In the genomic region with DNA sequence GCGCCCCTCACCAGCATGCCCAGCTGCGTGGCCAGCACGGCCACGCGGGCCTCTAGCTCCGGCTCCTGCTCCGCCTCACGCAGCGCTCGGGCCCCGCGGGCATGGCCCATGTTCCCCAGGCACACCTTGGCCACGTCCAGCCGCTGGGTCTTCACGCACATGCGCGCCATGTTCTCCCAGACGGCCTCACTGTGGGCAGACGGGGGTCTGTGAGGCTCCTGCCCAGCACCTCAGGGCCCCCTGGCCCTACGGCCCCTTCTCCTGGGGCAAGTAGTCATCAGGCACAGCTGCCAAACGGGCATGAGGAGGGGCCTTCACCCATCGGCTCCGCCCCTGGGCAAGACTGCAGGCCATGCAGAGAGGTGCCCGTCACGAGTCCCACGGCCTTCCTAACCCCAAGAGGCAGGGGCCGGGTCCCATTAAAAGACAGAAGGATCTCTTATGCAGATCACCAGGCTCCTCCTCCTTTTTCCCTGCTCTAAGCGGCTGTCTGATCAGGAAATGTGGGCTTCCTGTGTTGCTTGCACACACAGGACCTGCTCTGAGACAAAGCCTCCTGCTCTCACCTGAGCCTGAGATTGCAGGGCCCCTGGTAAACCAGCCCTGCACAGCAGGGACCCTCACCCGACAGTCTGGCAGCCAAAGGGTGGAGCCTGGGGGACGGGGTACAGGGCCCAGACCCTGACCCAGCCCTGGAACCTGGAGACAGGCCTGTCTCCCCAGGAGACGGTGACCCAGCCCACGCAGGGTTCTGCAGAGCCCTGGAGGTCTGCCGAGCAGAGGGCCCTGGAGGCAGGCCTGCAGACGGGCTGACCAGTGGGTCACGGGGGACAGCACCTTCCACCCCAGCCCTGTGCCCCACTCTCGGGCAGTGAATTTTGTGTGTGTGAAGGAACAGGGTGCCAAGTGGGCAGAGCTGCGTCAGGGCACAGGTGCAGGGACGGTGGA, we compare ENCODE assay signal across 18 cellular contexts. TPM values are rescaled to one million over a fixed set of nuclear protein-coding genes. Genes with fewer than 3 reads are reported as not detected.
A peak's percentile ranks its signal among the peaks of the same experiment; 100 is the strongest.
DNase-seq lines count a peak whose midpoint lies in the region; ATAC-seq, FAIRE-seq and TF ChIP-seq lines count a peak whose summit lies in the region.
"Had no signal": no experiment of that assay in that cellular context is flagged by ENCODE, and none has a peak within 500 bp of the region (broad histone marks: within the 10 kb centered on the region; RNA-seq: fewer than 3 reads in every experiment).

No MANE protein-coding gene starts in this region.

- peak overlapping the region; percentile 24 for H2BK5ac ChIP-seq in neuronal stem cell (ENCODE audit: low read length)

- no peak overlapping the region for H4K8ac ChIP-seq in neuronal stem cell (ENCODE audit: low read depth, low read length)

- H4K91ac ChIP-seq in neuronal stem cell (ENCODE audit: low read depth, low read length, poor library complexity) = no peak overlapping the region

- WGBS in neuronal stem cell (ENCODE audit: extremely low coverage in 2 of 2, insufficient read length in 2 of 2, insufficient replicate concordance in 1 of 2), 2 donors = no CpG with 5 or more reads among the region's 38 CpGs

- H3K27ac ChIP-seq in neuronal stem cell (replicated peaks; ENCODE audit: low read length) = no peak overlapping the region
- H3K27ac ChIP-seq: sigmoid colon had no signal

- no peak overlapping the region for H3K4me2 ChIP-seq in neuronal stem cell (ENCODE audit: insufficient read depth, low read length, poor library complexity, severe bottlenecking)
- H3K4me2 ChIP-seq: GM23338 had no signal

- H3K79me1 ChIP-seq in neuronal stem cell (ENCODE audit: low read depth, low read length) = peaks cover 9% of the 10 kb centered on the region

- H3K27me3 Mint-ChIP-seq in activated naive CD4-positive, alpha-beta T cell treated with anti-CD3 and anti-CD28 coated beads, Interleukin-2, amount 50 U/mL, for 24 hours = no peaks in the 10 kb centered on the region

- H3K4me1 Mint-ChIP-seq in activated naive CD4-positive, alpha-beta T cell treated with anti-CD3 and anti-CD28 coated beads, Interleukin-2, amount 50 U/mL, for 24 hours = peaks cover 37% of the 10 kb centered on the region

- peak overlapping the region; percentile 21 for H3K14ac ChIP-seq in neuronal stem cell (ENCODE audit: low read length)

- no peaks in the 10 kb centered on the region for H3K27me3 ChIP-seq in neuronal stem cell (ENCODE audit: control insufficient read depth in 3 of 3, insufficient read depth in 3 of 3, low read depth in 1 of 3, low read length in 3 of 3)
- H3K27me3 ChIP-seq: sigmoid colon had no signal

- peak overlapping the region; percentile 35 for H3K27ac Mint-ChIP-seq in activated naive CD4-positive, alpha-beta T cell treated with anti-CD3 and anti-CD28 coated beads, Interleukin-2, amount 50 U/mL, for 24 hours
- H3K27ac Mint-ChIP-seq: GM23338 had no signal

- H3K4ac ChIP-seq in neuronal stem cell (ENCODE audit: low read length) = no peak overlapping the region

- DNase-seq in activated CD8-positive, alpha-beta memory T cell treated with anti-CD3 and anti-CD28 coated beads for 24 hours = peak; percentile 79
- DNase-seq in activated CD8-positive, alpha-beta memory T cell treated with anti-CD3 and anti-CD28 coated beads, Interleukin-2, amount 50 U/mL, for 4 hours = no peak
- DNase-seq in Kasumi-1 (lab: John Stamatoyannopoulos, UW) (peak; percentile 18 to 24), neuronal stem cell (ENCODE audit: low spot score) (no peak), H54 (ENCODE audit: insufficient read length, low spot score) (no peak), HT-29 (ENCODE audit: low spot score) (no peak)
- DNase-seq: ACHN, aorta, mammary epithelial cell, NCI-H2029, NCI-H82, sigmoid colon, T-helper 9 cell had no signal

- no peak for TF ChIP-seq POLR2A in H54 (IDR thresholded peaks at IDR 0.05; ENCODE audit: low read depth, low read length)

- no peaks in the 10 kb centered on the region for H3K9me3 Mint-ChIP-seq in activated naive CD4-positive, alpha-beta T cell treated with anti-CD3 and anti-CD28 coated beads, Interleukin-2, amount 50 U/mL, for 24 hours
- H3K9me3 Mint-ChIP-seq: GM23338 had no signal

- H3K36me3 ChIP-seq in neuronal stem cell (replicated peaks in 1 of 2; ENCODE audit: control insufficient read depth in 2 of 2, insufficient read depth in 2 of 2, low read length in 2 of 2) = peaks cover 11 to 18% of the 10 kb centered on the region in 2 donors

- no peak overlapping the region for H2BK15ac ChIP-seq in neuronal stem cell (ENCODE audit: low read length)

- no peaks in the 10 kb centered on the region for H3K9me3 ChIP-seq in neuronal stem cell (replicated peaks in 1 of 2; ENCODE audit: control insufficient read depth in 2 of 2, insufficient read depth in 1 of 2, low read depth in 1 of 2, low read length in 2 of 2)
- H3K9me3 ChIP-seq: sigmoid colon had no signal

- no peak overlapping the region for H3K18ac ChIP-seq in neuronal stem cell (ENCODE audit: low read length)

- H3K4me3 ChIP-seq in neuronal stem cell (ENCODE audit: low read length in 2 of 2) = no peak overlapping the region
- H3K4me3 ChIP-seq: GM23338, sigmoid colon had no signal

- no peaks in the 10 kb centered on the region for H3K36me3 Mint-ChIP-seq in activated naive CD4-positive, alpha-beta T cell treated with anti-CD3 and anti-CD28 coated beads, Interleukin-2, amount 50 U/mL, for 24 hours

- H2BK120ac ChIP-seq in neuronal stem cell (ENCODE audit: low read depth, low read length) = no peak overlapping the region

- H2AFZ ChIP-seq in neuronal stem cell (ENCODE audit: low read length) = no peak overlapping the region
- H2AFZ ChIP-seq: GM23338 had no signal

- ATAC-seq in GM19328 (IDR thresholded peaks at IDR 0.05; ENCODE audit: unreplicated experiment) = no peak
- ATAC-seq: GM23338 had no signal

- peak overlapping the region; percentile 65 for H3K23ac ChIP-seq in neuronal stem cell (ENCODE audit: low read depth, low read length, poor library complexity)

- no peak overlapping the region for H2BK12ac ChIP-seq in neuronal stem cell (ENCODE audit: low read length)

- FAIRE-seq in H54 (lab: Jason Lieb, UNC) = no peak

- H3K4me1 ChIP-seq in neuronal stem cell (ENCODE audit: control insufficient read depth in 2 of 2, insufficient read depth in 1 of 2, low read depth in 1 of 2, low read length in 2 of 2) = peaks cover 0 to 4% of the 10 kb centered on the region in 2 donors

- H3K9ac ChIP-seq in neuronal stem cell (ENCODE audit: low read depth, low read length, poor library complexity) = no peak overlapping the region

- H3K4me3 Mint-ChIP-seq in activated naive CD4-positive, alpha-beta T cell treated with anti-CD3 and anti-CD28 coated beads, Interleukin-2, amount 50 U/mL, for 24 hours = peak overlapping the region; percentile 44
- H3K4me3 Mint-ChIP-seq: GM23338 had no signal

- H2AK5ac ChIP-seq in neuronal stem cell (ENCODE audit: low read depth, low read length) = no peak overlapping the region

RNA-seq across cellular contexts. Expression of a gene that starts 6.6 kb away (rescaled TPM):
- polyA plus RNA-seq in neuronal stem cell (2013, experiment 1 of 2) = not detected
- not detected for polyA plus RNA-seq in neuronal stem cell (2013, experiment 2 of 2)
- 0.61 and 0.78 TPM in 2 replicates for total RNA-seq in HT-29 (2014; rRNA removed; shearing (Covaris generic))
- polyA plus RNA-seq: neural cell had no signal

RNA-seq across cellular contexts. Expression of a gene that starts 33.7 kb away (rescaled TPM):
- 17.1 TPM for polyA plus RNA-seq in neuronal stem cell (2013, experiment 1 of 2)
- polyA plus RNA-seq in neuronal stem cell (2013, experiment 2 of 2) = 16.7 TPM
- total RNA-seq in HT-29 (2014; rRNA removed; shearing (Covaris generic)) = 72.4 and 77.3 TPM in 2 replicates

RNA-seq across cellular contexts. Expression of a gene that starts 38.1 kb away (rescaled TPM):
- polyA plus RNA-seq in neuronal stem cell (2013, experiment 1 of 2) = not detected
- not detected for polyA plus RNA-seq in neuronal stem cell (2013, experiment 2 of 2)
- 0.15 TPM in 1 of 2 replicates, not detected in the other for total RNA-seq in HT-29 (2014; rRNA removed; shearing (Covaris generic))
- total RNA-seq: GM23338, mammary epithelial cell, sigmoid colon, subcutaneous adipose tissue had no signal
- polyA plus RNA-seq: aorta, GM23338, mammary epithelial cell, neural cell, sigmoid colon had no signal

RNA-seq across cellular contexts. Expression of a gene that starts 52.1 kb away (rescaled TPM):
- 32.7 TPM for polyA plus RNA-seq in neuronal stem cell (2013, experiment 1 of 2)
- polyA plus RNA-seq in neuronal stem cell (2013, experiment 2 of 2) = 28.0 TPM
- 121 and 151 TPM in 2 replicates for total RNA-seq in HT-29 (2014; rRNA removed; shearing (Covaris generic))

Comparison
In these comparisons a context has a peak if more than half of its experiments do, and no peak if none do; other contexts are left out.
1. DNase-seq: peak in activated CD8-positive, alpha-beta memory T cell treated with anti-CD3 and anti-CD28 coated beads for 24 hours (single experiment) and Kasumi-1 (2 of 2); none in activated CD8-positive, alpha-beta memory T cell treated with anti-CD3 and anti-CD28 coated beads, Interleukin-2, amount 50 U/mL, for 4 hours (single experiment), neuronal stem cell (single experiment), H54 (single experiment) and HT-29 (single experiment).